In the genomic region with DNA sequence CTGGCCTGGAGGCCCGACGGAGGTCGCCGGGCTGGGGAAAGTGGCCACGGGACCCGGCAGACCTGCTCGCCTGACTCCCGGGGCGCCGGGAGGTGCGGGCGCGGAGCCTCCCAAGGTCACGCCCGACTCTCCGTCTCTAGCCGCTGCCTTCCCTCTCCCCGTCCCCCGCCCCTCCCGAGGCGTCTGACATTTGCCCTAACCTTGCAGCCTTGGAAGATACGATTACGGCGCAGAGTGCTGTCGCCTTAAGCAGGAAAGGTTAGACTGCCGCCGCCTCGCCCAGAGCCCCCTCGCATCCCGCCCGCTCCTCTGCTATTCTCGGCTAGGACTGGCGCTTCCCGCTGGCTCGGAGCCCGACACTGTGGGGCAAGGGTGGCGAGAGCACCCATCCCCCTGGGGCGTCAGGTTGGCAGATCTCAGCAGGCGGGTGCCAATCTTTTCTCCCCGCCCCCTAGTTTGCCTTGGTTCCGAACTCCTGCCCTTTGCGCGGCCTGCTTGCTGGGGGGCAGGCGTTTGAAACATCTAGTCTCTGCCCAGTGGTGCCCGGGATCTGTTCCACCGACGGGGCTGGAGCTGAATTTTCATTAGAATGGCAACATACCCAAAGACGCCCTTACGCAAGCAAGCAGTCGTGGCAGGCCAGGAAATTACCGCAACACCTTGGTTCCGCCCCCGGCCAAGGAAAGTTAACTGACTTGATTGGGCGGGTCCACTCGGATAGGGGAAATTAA, we compare ENCODE assay signal across 1 cellular context.
TF ChIP-seq lines count a peak whose summit lies in the region.

No MANE protein-coding gene starts in this region.

TF ChIP-seq in SK-N-SH, 30 proteins besides CTCF, POLR2A, EP300 and RAD21 (continued from another document):
- TF ChIP-seq, protein P1, sequence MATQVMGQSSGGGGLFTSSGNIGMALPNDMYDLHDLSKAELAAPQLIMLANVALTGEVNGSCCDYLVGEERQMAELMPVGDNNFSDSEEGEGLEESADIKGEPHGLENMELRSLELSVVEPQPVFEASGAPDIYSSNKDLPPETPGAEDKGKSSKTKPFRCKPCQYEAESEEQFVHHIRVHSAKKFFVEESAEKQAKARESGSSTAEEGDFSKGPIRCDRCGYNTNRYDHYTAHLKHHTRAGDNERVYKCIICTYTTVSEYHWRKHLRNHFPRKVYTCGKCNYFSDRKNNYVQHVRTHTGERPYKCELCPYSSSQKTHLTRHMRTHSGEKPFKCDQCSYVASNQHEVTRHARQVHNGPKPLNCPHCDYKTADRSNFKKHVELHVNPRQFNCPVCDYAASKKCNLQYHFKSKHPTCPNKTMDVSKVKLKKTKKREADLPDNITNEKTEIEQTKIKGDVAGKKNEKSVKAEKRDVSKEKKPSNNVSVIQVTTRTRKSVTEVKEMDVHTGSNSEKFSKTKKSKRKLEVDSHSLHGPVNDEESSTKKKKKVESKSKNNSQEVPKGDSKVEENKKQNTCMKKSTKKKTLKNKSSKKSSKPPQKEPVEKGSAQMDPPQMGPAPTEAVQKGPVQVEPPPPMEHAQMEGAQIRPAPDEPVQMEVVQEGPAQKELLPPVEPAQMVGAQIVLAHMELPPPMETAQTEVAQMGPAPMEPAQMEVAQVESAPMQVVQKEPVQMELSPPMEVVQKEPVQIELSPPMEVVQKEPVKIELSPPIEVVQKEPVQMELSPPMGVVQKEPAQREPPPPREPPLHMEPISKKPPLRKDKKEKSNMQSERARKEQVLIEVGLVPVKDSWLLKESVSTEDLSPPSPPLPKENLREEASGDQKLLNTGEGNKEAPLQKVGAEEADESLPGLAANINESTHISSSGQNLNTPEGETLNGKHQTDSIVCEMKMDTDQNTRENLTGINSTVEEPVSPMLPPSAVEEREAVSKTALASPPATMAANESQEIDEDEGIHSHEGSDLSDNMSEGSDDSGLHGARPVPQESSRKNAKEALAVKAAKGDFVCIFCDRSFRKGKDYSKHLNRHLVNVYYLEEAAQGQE (IDR thresholded peaks at IDR 0.05; ENCODE audit: low read depth, low read length) = no peak
- TF ChIP-seq ELF1 (IDR thresholded peaks at IDR 0.05) = no peak
- no peak for TF ChIP-seq TCF12 (IDR thresholded peaks at IDR 0.05)
- TF ChIP-seq, protein P2, sequence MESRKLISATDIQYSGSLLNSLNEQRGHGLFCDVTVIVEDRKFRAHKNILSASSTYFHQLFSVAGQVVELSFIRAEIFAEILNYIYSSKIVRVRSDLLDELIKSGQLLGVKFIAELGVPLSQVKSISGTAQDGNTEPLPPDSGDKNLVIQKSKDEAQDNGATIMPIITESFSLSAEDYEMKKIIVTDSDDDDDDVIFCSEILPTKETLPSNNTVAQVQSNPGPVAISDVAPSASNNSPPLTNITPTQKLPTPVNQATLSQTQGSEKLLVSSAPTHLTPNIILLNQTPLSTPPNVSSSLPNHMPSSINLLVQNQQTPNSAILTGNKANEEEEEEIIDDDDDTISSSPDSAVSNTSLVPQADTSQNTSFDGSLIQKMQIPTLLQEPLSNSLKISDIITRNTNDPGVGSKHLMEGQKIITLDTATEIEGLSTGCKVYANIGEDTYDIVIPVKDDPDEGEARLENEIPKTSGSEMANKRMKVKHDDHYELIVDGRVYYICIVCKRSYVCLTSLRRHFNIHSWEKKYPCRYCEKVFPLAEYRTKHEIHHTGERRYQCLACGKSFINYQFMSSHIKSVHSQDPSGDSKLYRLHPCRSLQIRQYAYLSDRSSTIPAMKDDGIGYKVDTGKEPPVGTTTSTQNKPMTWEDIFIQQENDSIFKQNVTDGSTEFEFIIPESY (IDR thresholded peaks at IDR 0.05; ENCODE audit: borderline replicate concordance, low read depth) = no peak
- TF ChIP-seq, protein P3, sequence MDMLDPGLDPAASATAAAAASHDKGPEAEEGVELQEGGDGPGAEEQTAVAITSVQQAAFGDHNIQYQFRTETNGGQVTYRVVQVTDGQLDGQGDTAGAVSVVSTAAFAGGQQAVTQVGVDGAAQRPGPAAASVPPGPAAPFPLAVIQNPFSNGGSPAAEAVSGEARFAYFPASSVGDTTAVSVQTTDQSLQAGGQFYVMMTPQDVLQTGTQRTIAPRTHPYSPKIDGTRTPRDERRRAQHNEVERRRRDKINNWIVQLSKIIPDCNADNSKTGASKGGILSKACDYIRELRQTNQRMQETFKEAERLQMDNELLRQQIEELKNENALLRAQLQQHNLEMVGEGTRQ (IDR thresholded peaks at IDR 0.05; ENCODE audit: borderline replicate concordance, low read depth, low read length) = no peak
- TF ChIP-seq RCOR1 (IDR thresholded peaks at IDR 0.05; ENCODE audit: low read length) = no peak
- no peak for TF ChIP-seq FOXJ3 (CRISPR knock-in tag; IDR thresholded peaks at IDR 0.05)
- TF ChIP-seq NRF1 (IDR thresholded peaks at IDR 0.05; ENCODE audit: low read depth, low read length) = no peak
- TF ChIP-seq GABPA (IDR thresholded peaks at IDR 0.05; ENCODE audit: low read depth) = no peak
- TF ChIP-seq, protein P4, sequence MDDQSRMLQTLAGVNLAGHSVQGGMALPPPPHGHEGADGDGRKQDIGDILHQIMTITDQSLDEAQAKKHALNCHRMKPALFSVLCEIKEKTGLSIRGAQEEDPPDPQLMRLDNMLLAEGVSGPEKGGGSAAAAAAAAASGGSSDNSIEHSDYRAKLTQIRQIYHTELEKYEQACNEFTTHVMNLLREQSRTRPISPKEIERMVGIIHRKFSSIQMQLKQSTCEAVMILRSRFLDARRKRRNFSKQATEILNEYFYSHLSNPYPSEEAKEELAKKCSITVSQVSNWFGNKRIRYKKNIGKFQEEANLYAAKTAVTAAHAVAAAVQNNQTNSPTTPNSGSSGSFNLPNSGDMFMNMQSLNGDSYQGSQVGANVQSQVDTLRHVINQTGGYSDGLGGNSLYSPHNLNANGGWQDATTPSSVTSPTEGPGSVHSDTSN (IDR thresholded peaks at IDR 0.05) = peak; percentile 73
